ENCODE assay signal across 16 cellular contexts in the genomic region with DNA sequence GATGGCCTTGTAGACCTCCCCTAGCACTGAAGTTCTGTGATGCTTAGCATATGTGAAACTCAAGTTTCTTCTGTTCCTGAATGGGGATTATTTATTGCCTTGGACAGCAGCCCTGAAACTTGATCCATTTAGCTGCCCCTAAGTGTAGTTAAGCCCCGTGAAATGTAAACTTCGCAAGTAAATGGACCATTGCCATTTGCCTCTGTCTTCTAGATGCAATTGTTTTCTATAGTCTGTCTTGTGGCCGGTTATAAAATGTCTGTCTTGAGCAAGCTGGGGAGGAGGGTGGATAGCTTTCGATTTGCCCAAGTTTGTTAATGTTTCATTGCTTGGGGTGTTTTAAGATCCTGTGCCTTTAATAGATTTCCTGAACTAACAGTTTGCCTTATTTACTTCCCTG.
DNase-seq lines count a peak whose midpoint lies in the region; FAIRE-seq and TF ChIP-seq lines count a peak whose summit lies in the region.
"Had no signal": no experiment of that assay in that cellular context is flagged by ENCODE, and none has a peak within 500 bp of the region (broad histone marks: within the 10 kb centered on the region; RNA-seq: fewer than 3 reads in every experiment).

No MANE protein-coding gene starts in this region.

- H4K20me1 ChIP-seq in endothelial cell of umbilical vein (replicated peaks; ENCODE audit: control insufficient read depth, extremely low read depth, insufficient read depth, low read length): no peaks in the 10 kb centered on the region
- H4K20me1 ChIP-seq: BLaER1 treated with 17β-estradiol and CSF1 and Interleukin-3, amounts not matched to agents 10 nM and 100 nM had no signal

- TF ChIP-seq EP300 in tibial nerve (IDR thresholded peaks at IDR 0.05): no peak

- H3K36me3 Mint-ChIP-seq in nephron (ENCODE audit: low read depth): no peaks in the 10 kb centered on the region

- H3K79me2 ChIP-seq in endothelial cell of umbilical vein (ENCODE audit: control insufficient read depth, insufficient read depth, low read length): no peaks in the 10 kb centered on the region

- H3K27me3 ChIP-seq in endothelial cell of umbilical vein (ENCODE audit: control insufficient read depth in 2 of 2, insufficient read depth in 2 of 2, low read length in 2 of 2) (no peaks in the 10 kb centered on the region), tibial nerve (no peaks in the 10 kb centered on the region)
- H3K27me3 ChIP-seq: BLaER1 treated with 17β-estradiol and CSF1 and Interleukin-3, amounts not matched to agents 10 nM and 100 nM; ovary had no signal

- dilution Hi-C loops in endothelial cell of umbilical vein (cut with MboI; ENCODE audit: extremely low pct_ligation_motif_present, low sequenced_read_pairs): no loop called here

- TF ChIP-seq CTCF in AG10803 (conservative IDR thresholded peaks at IDR 0.05; ENCODE audit: low read length) (no peak), endothelial cell of umbilical vein (IDR thresholded peaks at IDR 0.05; ENCODE audit: extremely low read depth in 1 of 2, insufficient read depth in 1 of 2, low read depth in 1 of 2, low read length in 2 of 2) (no peak), nephron (IDR thresholded peaks at IDR 0.05; ENCODE audit: unreplicated experiment in 3 of 3) (no peak), tibial nerve (IDR thresholded peaks at IDR 0.05) (no peak)

- H3K9me3 ChIP-seq in endothelial cell of umbilical vein (replicated peaks; ENCODE audit: control insufficient read depth, insufficient read depth, low read length) (no peaks in the 10 kb centered on the region), tibial nerve (no peaks in the 10 kb centered on the region)
- H3K9me3 ChIP-seq: BLaER1 treated with 17β-estradiol and CSF1 and Interleukin-3, amounts not matched to agents 10 nM and 100 nM; HAP-1; ovary had no signal

- FAIRE-seq in endothelial cell of umbilical vein (lab: Jason Lieb, UNC): no peak
- FAIRE-seq: RCC 7860 had no signal

- peaks cover 4% of the 10 kb centered on the region for H3K27me3 Mint-ChIP-seq in nephron (ENCODE audit: low read depth)
- H3K27me3 Mint-ChIP-seq: activated CD4-positive, alpha-beta T cell treated with anti-CD3 and anti-CD28 coated beads, Interleukin-2, amount 10 ng/mL, durations not matched to agents 7 days and 5 days had no signal

- H3K36me3 ChIP-seq in endothelial cell of umbilical vein (ENCODE audit: control insufficient read depth in 2 of 2, extremely low read depth in 1 of 2, insufficient read depth in 2 of 2, low read length in 2 of 2) (no peaks in the 10 kb centered on the region), tibial nerve (no peaks in the 10 kb centered on the region)
- H3K36me3 ChIP-seq: BLaER1 treated with 17β-estradiol and CSF1 and Interleukin-3, amounts not matched to agents 10 nM and 100 nM; HAP-1; ovary had no signal

- no peaks in the 10 kb centered on the region for H3K9me3 Mint-ChIP-seq in nephron
- H3K9me3 Mint-ChIP-seq: activated CD4-positive, alpha-beta T cell treated with anti-CD3 and anti-CD28 coated beads, Interleukin-2, amount 10 ng/mL, durations not matched to agents 7 days and 5 days; activated T-helper 2 cell treated with anti-CD3 and anti-CD28 coated beads, Interferon-gamma antibody, Interleukin-2, Interleukin-4, amounts not matched to agents 10 μg/mL and 5 μg/mL and 100 μg/mL, durations not matched to agents 14 hours and 24 hours and 36 hours had no signal

- H3K4me3 ChIP-seq in AG10803 (ENCODE audit: low read length) (no peak overlapping the region), endothelial cell of umbilical vein (replicated peaks in 1 of 3; ENCODE audit: insufficient read depth in 1 of 3, low read depth in 1 of 3, low read length in 3 of 3) (no peak overlapping the region), tibial nerve (no peak overlapping the region)
- H3K4me3 ChIP-seq: BLaER1 treated with 17β-estradiol and CSF1 and Interleukin-3, amounts not matched to agents 10 nM and 100 nM; HAP-1; ovary had no signal

- no peaks in the 10 kb centered on the region for H3K9me1 ChIP-seq in endothelial cell of umbilical vein (replicated peaks; ENCODE audit: control insufficient read depth, extremely low read depth, insufficient read depth, low read length)

- H3K9ac ChIP-seq in endothelial cell of umbilical vein (replicated peaks; ENCODE audit: extremely low read depth, insufficient read depth, low read length): no peak overlapping the region
- H3K9ac ChIP-seq: BLaER1 treated with 17β-estradiol and CSF1 and Interleukin-3, amounts not matched to agents 10 nM and 100 nM had no signal

- H3K4me2 ChIP-seq in endothelial cell of umbilical vein (ENCODE audit: insufficient read depth, low read length): no peak overlapping the region
- H3K4me2 ChIP-seq: BLaER1 treated with 17β-estradiol and CSF1 and Interleukin-3, amounts not matched to agents 10 nM and 100 nM had no signal

- no peaks in the 10 kb centered on the region for H3K4me1 ChIP-seq in endothelial cell of umbilical vein (ENCODE audit: control insufficient read depth, extremely low read depth, insufficient read depth, low read length)
- H3K4me1 ChIP-seq in tibial nerve: no peaks in the 10 kb centered on the region
- H3K4me1 ChIP-seq: HAP-1 had no signal

- POLR2A ChIA-PET in endothelial cell of umbilical vein (lab: Charles Lee): no interaction called here

- peak overlapping the region in 2 of 3 experiments; percentile 10 to 11 for H3K4me3 Mint-ChIP-seq in nephron
- H3K4me3 Mint-ChIP-seq: activated CD4-positive, alpha-beta T cell treated with anti-CD3 and anti-CD28 coated beads, Interleukin-2, amount 10 ng/mL, durations not matched to agents 7 days and 5 days had no signal

- H2AFZ ChIP-seq in endothelial cell of umbilical vein (ENCODE audit: low read depth, low read length): no peak overlapping the region

- intact Hi-C loops in endothelial cell of umbilical vein (cut with micrococcal nuclease): no loop called here

- BruUV-seq in endothelial cell of umbilical vein (replicated peaks; lab: Mats Ljungman, UMichigan): no TSS peak

- 25 to 41% methylated on average over 4 of the region's 4 CpGs for WGBS in tibial nerve, 2 donors

- no peak for TF ChIP-seq POLR2A in endothelial cell of umbilical vein (IDR thresholded peaks at IDR 0.05; ENCODE audit: low read depth, low read length)
- no peak for TF ChIP-seq POLR2A in tibial nerve (IDR thresholded peaks at IDR 0.05)

- H3K4me1 Mint-ChIP-seq in nephron: peaks cover 32% of the 10 kb centered on the region
- H3K4me1 Mint-ChIP-seq: activated CD4-positive, alpha-beta T cell treated with anti-CD3 and anti-CD28 coated beads, Interleukin-2, amount 10 ng/mL, durations not matched to agents 7 days and 5 days had no signal

- peak; percentile 77 for DNase-seq in AG10803 (ENCODE audit: low read depth)
- DNase-seq in NCI-H1105 treated with DMSO at 0.1 percent for 48 hours (lab: John Stamatoyannopoulos, UW): peak; percentile 47
- DNase-seq in endothelial cell of umbilical vein (ENCODE audit: low read depth, low spot score): peak; percentile 34
- no peak for DNase-seq in T-helper 2 cell
- no peak for DNase-seq in tibial nerve (ENCODE audit: low spot score in 2 of 2)
- no peak for DNase-seq in pons (ENCODE audit: low spot score)
- DNase-seq in GDM1 (lab: John Stamatoyannopoulos, UW): no peak
- DNase-seq: activated CD4-positive, alpha-beta T cell treated with anti-CD3 and anti-CD28 coated beads, Interleukin-2, amount 10 ng/mL, durations not matched to agents 7 days and 5 days; NCI-H226; ovary; stimulated activated CD4-positive, alpha-beta T cell treated with anti-CD3 and anti-CD28 coated beads, Interleukin-2, amount 100 ng/mL, for 24 hours had no signal

- CTCF ChIA-PET in endothelial cell of umbilical vein (lab: Charles Lee): interaction anchor here (1.1 to 1.3 kb wide), 2 partner anchors 9 to 12 kb away, joined by 4 to 5 read pairs; no protein-coding TSS in a partner anchor

- no peak overlapping the region for H3K27ac ChIP-seq in endothelial cell of umbilical vein (ENCODE audit: insufficient read depth, low read depth, low read length)
- no peak overlapping the region for H3K27ac ChIP-seq in tibial nerve
- H3K27ac ChIP-seq: BLaER1 treated with 17β-estradiol and CSF1 and Interleukin-3, amounts not matched to agents 10 nM and 100 nM; ovary had no signal

- H3K27ac Mint-ChIP-seq in nephron: peak overlapping the region; percentile 48 to 64 (median 54)
- H3K27ac Mint-ChIP-seq: activated CD4-positive, alpha-beta T cell treated with anti-CD3 and anti-CD28 coated beads, Interleukin-2, amount 10 ng/mL, durations not matched to agents 7 days and 5 days; activated T-helper 2 cell treated with anti-CD3 and anti-CD28 coated beads, Interferon-gamma antibody, Interleukin-2, Interleukin-4, amounts not matched to agents 10 μg/mL and 5 μg/mL and 100 μg/mL, durations not matched to agents 14 hours and 24 hours and 36 hours had no signal

TF ChIP-seq in endothelial cell of umbilical vein, 7 proteins besides CTCF, POLR2A, EP300 and RAD21:
- no peak for TF ChIP-seq MYC (IDR thresholded peaks at IDR 0.05; ENCODE audit: low read depth, low read length)
- TF ChIP-seq MAX (IDR thresholded peaks at IDR 0.05; ENCODE audit: insufficient read depth, insufficient read length): no peak
- TF ChIP-seq JUN (IDR thresholded peaks at IDR 0.05; ENCODE audit: borderline replicate concordance, insufficient read depth, insufficient read length, low read depth): no peak
- no peak for TF ChIP-seq GATA2 (IDR thresholded peaks at IDR 0.05; ENCODE audit: insufficient read depth, insufficient read length, low read depth, low read length)
- no peak for TF ChIP-seq EZH2 (IDR thresholded peaks at IDR 0.05; ENCODE audit: borderline replicate concordance, low read depth, low read length, severe bottlenecking)
- no peak for TF ChIP-seq FOS (IDR thresholded peaks at IDR 0.05; ENCODE audit: borderline replicate concordance, insufficient read depth, low read length)
- TF ChIP-seq POLR2AphosphoS5 (IDR thresholded peaks at IDR 0.05; ENCODE audit: insufficient read depth, low read depth, low read length): no peak

Comparison
In these comparisons a context has a peak if more than half of its experiments do, and no peak if none do; other contexts are left out.
1. DNase-seq: peak in AG10803 (single experiment), NCI-H1105 treated with DMSO at 0.1 percent for 48 hours (single experiment) and endothelial cell of umbilical vein (single experiment); none in T-helper 2 cell (0 of 5), tibial nerve (0 of 2), pons (single experiment) and GDM1 (single experiment).